In genomic region chr9:128575469-128575868, GRCh38 we compare ENCODE assay signal across 11 cellular contexts. TPM values are rescaled to one million over a fixed set of nuclear protein-coding genes. Genes with fewer than 3 reads are reported as not detected.
A peak's percentile ranks its signal among the peaks of the same experiment; 100 is the strongest.
DNase-seq lines count a peak whose midpoint lies in the region; ATAC-seq and TF ChIP-seq lines count a peak whose summit lies in the region.
"Had no signal": no experiment of that assay in that cellular context is flagged by ENCODE, and none has a peak within 500 bp of the region (broad histone marks: within the 10 kb centered on the region; RNA-seq: fewer than 3 reads in every experiment).

No MANE protein-coding gene starts in this region.

- WGBS in mammary epithelial cell (ENCODE audit: low coverage, missing lambda C conversion rate), result 78% methylated on average over 4 of the region's 4 CpGs

- H3K4me3 ChIP-seq in mammary epithelial cell (replicated peaks in 1 of 3; ENCODE audit: insufficient read depth in 1 of 3, low read depth in 2 of 3, low read length in 3 of 3), result no peak overlapping the region
- no peak overlapping the region for H3K4me3 ChIP-seq in vagina
- H3K4me3 ChIP-seq: BLaER1 treated with 17β-estradiol and CSF1 and Interleukin-3, amounts not matched to agents 10 nM and 100 nM; lung had no signal

- H3K9me3 ChIP-seq in mammary epithelial cell (replicated peaks; ENCODE audit: insufficient read depth, low read length), result no peaks in the 10 kb centered on the region
- H3K9me3 ChIP-seq in vagina, result no peaks in the 10 kb centered on the region
- H3K9me3 ChIP-seq: BLaER1 treated with 17β-estradiol and CSF1 and Interleukin-3, amounts not matched to agents 10 nM and 100 nM had no signal

- peaks cover 94% of the 10 kb centered on the region for H3K36me3 Mint-ChIP-seq in MCF 10A (ENCODE audit: insufficient read depth, unreplicated experiment)
- peaks cover 45% of the 10 kb centered on the region for H3K36me3 Mint-ChIP-seq in chondrocyte (ENCODE audit: low read depth)

- H3K27me3 Mint-ChIP-seq in MCF 10A (ENCODE audit: insufficient read depth, unreplicated experiment), result no peaks in the 10 kb centered on the region
- no peaks in the 10 kb centered on the region for H3K27me3 Mint-ChIP-seq in chondrocyte (ENCODE audit: low read depth)

- no peak overlapping the region for H3K4me2 ChIP-seq in mammary epithelial cell (ENCODE audit: insufficient read depth, low read depth, low read length)
- H3K4me2 ChIP-seq: BLaER1 treated with 17β-estradiol and CSF1 and Interleukin-3, amounts not matched to agents 10 nM and 100 nM had no signal

- peaks cover 52% of the 10 kb centered on the region for H3K36me3 ChIP-seq in mammary epithelial cell (ENCODE audit: insufficient read depth, low read length)
- peaks cover 13 to 69% of the 10 kb centered on the region in 2 donors for H3K36me3 ChIP-seq in vagina

- CTCF ChIA-PET in MCF 10A (lab: Yijun Ruan, JAX), result interaction anchor here (0.6 to 1.3 kb wide), 3 partner anchors 12 to 76 kb away, joined by 3 read pairs; no protein-coding TSS in a partner anchor
- CTCF ChIA-PET in mammary epithelial cell (lab: Charles Lee; ENCODE audit: low non-redundant PET), result no interaction called here

- no peak overlapping the region for H2AFZ ChIP-seq in mammary epithelial cell (ENCODE audit: low read depth, low read length)

- POLR2A ChIA-PET in MCF 10A (lab: Yijun Ruan, JAX), result interaction anchor here (1.2 to 1.4 kb wide), 3 partner anchors 20 to 213 kb away, joined by 3 to 6 read pairs (median 4); partner anchors contain the start of gene SPTAN1

- no peak overlapping the region for H3K27ac ChIP-seq in mammary epithelial cell (ENCODE audit: insufficient read depth, low read depth, low read length)
- H3K27ac ChIP-seq in layer of hippocampus (ENCODE audit: low read depth, low read length), result peak overlapping the region; percentile 18
- H3K27ac ChIP-seq in vagina, result peak overlapping the region; percentile 38
- H3K27ac ChIP-seq: BLaER1 treated with 17β-estradiol and CSF1 and Interleukin-3, amounts not matched to agents 10 nM and 100 nM had no signal

- TF ChIP-seq CTCF in MCF 10A (IDR thresholded peaks at IDR 0.05; ENCODE audit: unreplicated experiment), result no peak
- no peak for TF ChIP-seq CTCF in mammary epithelial cell (conservative IDR thresholded peaks at IDR 0.05 in 1 of 2, IDR thresholded peaks at IDR 0.05 in 1 of 2; ENCODE audit: extremely low read depth in 1 of 2, insufficient read depth in 1 of 2, low read depth in 1 of 2, low read length in 2 of 2)
- TF ChIP-seq CTCF in chondrocyte (IDR thresholded peaks at IDR 0.05), result no peak
- TF ChIP-seq CTCF in vagina (IDR thresholded peaks at IDR 0.05), result no peak

- BruUV-seq in MCF 10A (replicated peaks; lab: Mats Ljungman, UMichigan), result no TSS peak
- BruUV-seq in mammary epithelial cell (replicated peaks; lab: Mats Ljungman, UMichigan), result no TSS peak

- ATAC-seq in GM21367 (IDR thresholded peaks at IDR 0.05; ENCODE audit: unreplicated experiment) (no peak), GM18861 (IDR thresholded peaks at IDR 0.05; ENCODE audit: unreplicated experiment) (no peak)

- H3K4me1 ChIP-seq in mammary epithelial cell (ENCODE audit: insufficient read depth, low read length), result no peaks in the 10 kb centered on the region
- peaks cover 10% of the 10 kb centered on the region for H3K4me1 ChIP-seq in vagina
- H3K4me1 ChIP-seq: BLaER1 treated with 17β-estradiol and CSF1 and Interleukin-3, amounts not matched to agents 10 nM and 100 nM had no signal

- in situ Hi-C loops in mammary epithelial cell (cut with MboI; ENCODE audit: low sequenced_read_pairs in 2 of 2), result no loop called here

- H3K27me3 ChIP-seq in mammary epithelial cell (ENCODE audit: insufficient read depth, low read length) (no peaks in the 10 kb centered on the region), layer of hippocampus (ENCODE audit: control insufficient read depth, insufficient read depth, low read length) (no peaks in the 10 kb centered on the region), vagina (no peaks in the 10 kb centered on the region)
- H3K27me3 ChIP-seq: BLaER1 treated with 17β-estradiol and CSF1 and Interleukin-3, amounts not matched to agents 10 nM and 100 nM had no signal

- DNase-seq in MCF 10A (ENCODE audit: unreplicated experiment) (no peak), mammary epithelial cell (no peak), chondrocyte (ENCODE audit: low spot score) (no peak), vagina (ENCODE audit: extremely low spot score in 2 of 2) (no peak), CD1c-positive myeloid dendritic cell (ENCODE audit: extremely low spot score) (no peak)
- DNase-seq: foreskin melanocyte had no signal

- TF ChIP-seq POLR2A in vagina (IDR thresholded peaks at IDR 0.05), result no peak

- H3K79me2 ChIP-seq in mammary epithelial cell (ENCODE audit: insufficient read depth, low read length), result peaks cover 22% of the 10 kb centered on the region

- peak overlapping the region; percentile 53 for H3K27ac Mint-ChIP-seq in MCF 10A (ENCODE audit: low read depth, unreplicated experiment)
- peak overlapping the region; percentile 79 for H3K27ac Mint-ChIP-seq in chondrocyte (ENCODE audit: unreplicated experiment)

- dilution Hi-C loops in mammary epithelial cell (cut with HindIII; ENCODE audit: low sequenced_read_pairs), result no loop called here

- H3K4me1 Mint-ChIP-seq in MCF 10A (ENCODE audit: insufficient read depth, unreplicated experiment) (peaks cover 20% of the 10 kb centered on the region), chondrocyte (ENCODE audit: low read depth) (peaks cover 33% of the 10 kb centered on the region)

- no peak overlapping the region for H3K4me3 Mint-ChIP-seq in MCF 10A (ENCODE audit: unreplicated experiment)
- no peak overlapping the region for H3K4me3 Mint-ChIP-seq in chondrocyte (ENCODE audit: unreplicated experiment)

- H3K9me3 Mint-ChIP-seq in MCF 10A (ENCODE audit: unreplicated experiment) (no peaks in the 10 kb centered on the region), chondrocyte (ENCODE audit: low read depth) (no peaks in the 10 kb centered on the region)

- H4K20me1 ChIP-seq in mammary epithelial cell (ENCODE audit: insufficient read depth, low read length), result no peaks in the 10 kb centered on the region

- no peak overlapping the region for H3K9ac ChIP-seq in mammary epithelial cell (ENCODE audit: insufficient read depth, low read length)
- H3K9ac ChIP-seq: BLaER1 treated with 17β-estradiol and CSF1 and Interleukin-3, amounts not matched to agents 10 nM and 100 nM had no signal

- intact Hi-C loops in MCF 10A (cut with micrococcal nuclease), result no loop called here
- intact Hi-C loops in mammary epithelial cell (cut with micrococcal nuclease), result no loop called here
- intact Hi-C loops in vagina (cut with DNase I), result no loop called here

RNA-seq across cellular contexts. Expression of gene SPTAN1, which starts 23.1 kb away (rescaled TPM):
- total RNA-seq in MCF 10A (2022) (254 and 280 TPM in 2 replicates), mammary epithelial cell (100 to 1,000 TPM; 257 to 307 TPM), chondrocyte (376 to 419 TPM (median 378 TPM) in 3 replicates), vagina (292 TPM)
- polyA plus RNA-seq in mammary epithelial cell, result 97.7 TPM
- polyA minus RNA-seq in mammary epithelial cell, result 1,181 TPM
